In the genomic region with DNA sequence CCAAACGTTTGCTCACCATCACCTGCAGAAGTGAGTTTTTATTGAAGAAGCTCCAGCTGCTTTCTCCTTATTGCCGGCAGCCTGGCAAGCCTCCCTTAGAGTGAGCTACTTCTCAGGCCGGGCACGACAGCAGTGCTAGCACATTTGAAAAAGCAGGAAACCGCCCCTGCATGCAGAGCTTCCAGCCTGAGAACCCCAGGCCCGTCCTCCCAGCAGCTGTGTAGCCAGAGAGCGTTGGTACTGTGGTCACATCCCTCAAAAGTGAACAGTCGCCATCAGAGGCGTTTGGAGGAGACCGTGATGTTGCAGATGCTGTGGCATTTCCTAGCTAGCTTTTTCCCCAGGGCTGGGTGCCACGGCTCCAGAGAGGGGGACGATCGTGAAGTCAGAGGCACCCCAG, we compare ENCODE assay signal across 1 cellular context.
TF ChIP-seq lines count a peak whose summit lies in the region.

No MANE protein-coding gene starts in this region.

TF ChIP-seq in IMR-90, 13 proteins besides CTCF, POLR2A, EP300 and RAD21:
- TF ChIP-seq RCOR1 (IDR thresholded peaks at IDR 0.05; ENCODE audit: insufficient replicate concordance, low read length) = no peak
- TF ChIP-seq CEBPB (IDR thresholded peaks at IDR 0.05; ENCODE audit: low read depth, low read length) = no peak
- TF ChIP-seq SMC3 (IDR thresholded peaks at IDR 0.05; ENCODE audit: low read depth, low read length) = no peak
- TF ChIP-seq MXI1 (IDR thresholded peaks at IDR 0.05; ENCODE audit: borderline replicate concordance, low read depth, low read length) = no peak
- TF ChIP-seq BHLHE40 (IDR thresholded peaks at IDR 0.05; ENCODE audit: low read depth, low read length) = no peak
- no peak for TF ChIP-seq MAFK (IDR thresholded peaks at IDR 0.05; ENCODE audit: low read depth, low read length)
- TF ChIP-seq FOS (IDR thresholded peaks at IDR 0.05; ENCODE audit: low read depth, low read length) = no peak
- TF ChIP-seq CHD1 (IDR thresholded peaks at IDR 0.05; ENCODE audit: low read depth, low read length) = no peak
- TF ChIP-seq MAZ (IDR thresholded peaks at IDR 0.05; ENCODE audit: borderline replicate concordance, low read depth, low read length) = no peak
- TF ChIP-seq RFX5 (IDR thresholded peaks at IDR 0.05; ENCODE audit: low read depth, low read length) = no peak
- TF ChIP-seq, protein P1, sequence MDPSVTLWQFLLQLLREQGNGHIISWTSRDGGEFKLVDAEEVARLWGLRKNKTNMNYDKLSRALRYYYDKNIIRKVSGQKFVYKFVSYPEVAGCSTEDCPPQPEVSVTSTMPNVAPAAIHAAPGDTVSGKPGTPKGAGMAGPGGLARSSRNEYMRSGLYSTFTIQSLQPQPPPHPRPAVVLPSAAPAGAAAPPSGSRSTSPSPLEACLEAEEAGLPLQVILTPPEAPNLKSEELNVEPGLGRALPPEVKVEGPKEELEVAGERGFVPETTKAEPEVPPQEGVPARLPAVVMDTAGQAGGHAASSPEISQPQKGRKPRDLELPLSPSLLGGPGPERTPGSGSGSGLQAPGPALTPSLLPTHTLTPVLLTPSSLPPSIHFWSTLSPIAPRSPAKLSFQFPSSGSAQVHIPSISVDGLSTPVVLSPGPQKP (IDR thresholded peaks at IDR 0.05; ENCODE audit: borderline replicate concordance, low read depth, low read length) = no peak
- TF ChIP-seq, protein P2, sequence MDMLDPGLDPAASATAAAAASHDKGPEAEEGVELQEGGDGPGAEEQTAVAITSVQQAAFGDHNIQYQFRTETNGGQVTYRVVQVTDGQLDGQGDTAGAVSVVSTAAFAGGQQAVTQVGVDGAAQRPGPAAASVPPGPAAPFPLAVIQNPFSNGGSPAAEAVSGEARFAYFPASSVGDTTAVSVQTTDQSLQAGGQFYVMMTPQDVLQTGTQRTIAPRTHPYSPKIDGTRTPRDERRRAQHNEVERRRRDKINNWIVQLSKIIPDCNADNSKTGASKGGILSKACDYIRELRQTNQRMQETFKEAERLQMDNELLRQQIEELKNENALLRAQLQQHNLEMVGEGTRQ (IDR thresholded peaks at IDR 0.05; ENCODE audit: low read depth, low read length) = no peak
- no peak for TF ChIP-seq NFE2L2 (IDR thresholded peaks at IDR 0.05; ENCODE audit: low read depth, low read length)
